ENCODE assay signal across 8 cellular contexts in genomic region chr6:44096615-44097014, GRCh38. TPM values are rescaled to one million over a fixed set of nuclear protein-coding genes. Genes with fewer than 3 reads are reported as not detected.
DNase-seq lines count a peak whose midpoint lies in the region; ATAC-seq, FAIRE-seq and TF ChIP-seq lines count a peak whose summit lies in the region.

No MANE protein-coding gene starts in this region.

- ATAC-seq in RWPE2 (ENCODE audit: low read depth), result peak; percentile 77
- peak; percentile 82 to 92 (median 88) for ATAC-seq in pancreas

- no peak overlapping the region for H3K27ac Mint-ChIP-seq in activated T-helper 2 cell treated with anti-CD3 and anti-CD28 coated beads, Interferon-gamma antibody, Interleukin-2, Interleukin-4, amounts not matched to agents 10 μg/mL and 5 μg/mL and 100 μg/mL, durations not matched to agents 14 hours and 24 hours and 36 hours

- H3K27ac ChIP-seq in KMS-11 (no peak overlapping the region), RWPE2 (ENCODE audit: poor library complexity, severe bottlenecking) (no peak overlapping the region), pancreas (no peak overlapping the region), transverse colon (no peak overlapping the region)

- peak; percentile 73 for DNase-seq in activated gamma-delta T cell treated with Interleukin-2 at 50 U/mL for 16 hours
- DNase-seq in activated gamma-delta T cell (lab: John Stamatoyannopoulos, UW), result no peak
- DNase-seq in RWPE2 (ENCODE audit: low spot score), result no peak
- peak; percentile 56 for DNase-seq in activated T-helper 2 cell treated with anti-CD3 and anti-CD28 coated beads, Interferon-gamma antibody, Interleukin-2, Interleukin-4, amounts not matched to agents 10 μg/mL and 5 μg/mL and 100 μg/mL, durations not matched to agents 14 hours and 24 hours and 36 hours (ENCODE audit: low spot score)
- peak; percentile 62 to 87 for DNase-seq in foreskin fibroblast
- peak; percentile 69 to 87 (median 78) for DNase-seq in pancreas
- peak; percentile 81 for DNase-seq in transverse colon

- no peak overlapping the region for H3K9ac ChIP-seq in KMS-11

- no peak overlapping the region for H3K4me3 Mint-ChIP-seq in activated T-helper 2 cell treated with anti-CD3 and anti-CD28 coated beads, Interferon-gamma antibody, Interleukin-2, Interleukin-4, amounts not matched to agents 10 μg/mL and 5 μg/mL and 100 μg/mL, durations not matched to agents 14 hours and 24 hours and 36 hours (ENCODE audit: low read depth)

- no peaks in the 10 kb centered on the region for H4K20me1 ChIP-seq in KMS-11 (ENCODE audit: insufficient read depth)

- no peak overlapping the region for H3K4me2 ChIP-seq in KMS-11

- H3K4me3 ChIP-seq in KMS-11 (IDR thresholded peaks at IDR 0.05; ENCODE audit: insufficient read depth, low read depth, low read length) (no peak overlapping the region), RWPE2 (ENCODE audit: severe bottlenecking) (no peak overlapping the region), foreskin fibroblast (ENCODE audit: low read depth in 1 of 2, low read length in 2 of 2) (no peak overlapping the region), pancreas (no peak overlapping the region), transverse colon (no peak overlapping the region)

- in situ Hi-C loops in transverse colon (cut with MboI; ENCODE audit: low pct_ligation_motif_present in 1 of 4, low pct_unique_long_range_greater_than_20kb in 1 of 4, low sequenced_read_pairs in 3 of 4), result loop anchor here in 3 of 4 donors (25.0 kb wide), 2 partner anchors 434 to 484 kb away; no protein-coding TSS in a partner anchor

- H3K4me1 ChIP-seq in KMS-11 (ENCODE audit: low read depth, poor library complexity, severe bottlenecking), result peaks cover 8% of the 10 kb centered on the region
- no peaks in the 10 kb centered on the region for H3K4me1 ChIP-seq in RWPE2 (ENCODE audit: insufficient read depth, poor library complexity, severe bottlenecking)
- peaks cover 0 to 10% (median 0%) of the 10 kb centered on the region in 3 donors for H3K4me1 ChIP-seq in pancreas
- peaks cover 0 to 16% (median 10%) of the 10 kb centered on the region in 4 donors for H3K4me1 ChIP-seq in transverse colon

- H2AFZ ChIP-seq in KMS-11 (ENCODE audit: low read depth), result no peak overlapping the region

- no peaks in the 10 kb centered on the region for H3K36me3 ChIP-seq in KMS-11 (ENCODE audit: insufficient read depth)
- H3K36me3 ChIP-seq in RWPE2 (ENCODE audit: low read depth), result no peaks in the 10 kb centered on the region
- H3K36me3 ChIP-seq in pancreas, result peaks cover 0 to 5% (median 0%) of the 10 kb centered on the region in 3 donors
- H3K36me3 ChIP-seq in transverse colon, result no peaks in the 10 kb centered on the region

- no peaks in the 10 kb centered on the region for H3K36me3 Mint-ChIP-seq in activated T-helper 2 cell treated with anti-CD3 and anti-CD28 coated beads, Interferon-gamma antibody, Interleukin-2, Interleukin-4, amounts not matched to agents 10 μg/mL and 5 μg/mL and 100 μg/mL, durations not matched to agents 14 hours and 24 hours and 36 hours (ENCODE audit: low read depth)

- no peak for TF ChIP-seq EP300 in transverse colon (IDR thresholded peaks at IDR 0.05; ENCODE audit: low read depth)

- H3K79me2 ChIP-seq in KMS-11 (ENCODE audit: insufficient read depth, low read depth), result no peaks in the 10 kb centered on the region

- FAIRE-seq in pancreas (lab: Jason Lieb, UNC), result no peak

- H3K27me3 Mint-ChIP-seq in activated T-helper 2 cell treated with anti-CD3 and anti-CD28 coated beads, Interferon-gamma antibody, Interleukin-2, Interleukin-4, amounts not matched to agents 10 μg/mL and 5 μg/mL and 100 μg/mL, durations not matched to agents 14 hours and 24 hours and 36 hours (ENCODE audit: low read depth), result no peaks in the 10 kb centered on the region

- H3K9me3 ChIP-seq in RWPE2 (ENCODE audit: severe bottlenecking) (no peaks in the 10 kb centered on the region), pancreas (no peaks in the 10 kb centered on the region), transverse colon (no peaks in the 10 kb centered on the region)

- H3K27me3 ChIP-seq in KMS-11 (ENCODE audit: insufficient read depth, low read depth) (no peaks in the 10 kb centered on the region), RWPE2 (ENCODE audit: insufficient read depth, poor library complexity, severe bottlenecking) (no peaks in the 10 kb centered on the region), pancreas (no peaks in the 10 kb centered on the region), transverse colon (no peaks in the 10 kb centered on the region)

- H3K4me1 Mint-ChIP-seq in activated T-helper 2 cell treated with anti-CD3 and anti-CD28 coated beads, Interferon-gamma antibody, Interleukin-2, Interleukin-4, amounts not matched to agents 10 μg/mL and 5 μg/mL and 100 μg/mL, durations not matched to agents 14 hours and 24 hours and 36 hours (ENCODE audit: low read depth), result no peaks in the 10 kb centered on the region

- H3K9me3 Mint-ChIP-seq in activated T-helper 2 cell treated with anti-CD3 and anti-CD28 coated beads, Interferon-gamma antibody, Interleukin-2, Interleukin-4, amounts not matched to agents 10 μg/mL and 5 μg/mL and 100 μg/mL, durations not matched to agents 14 hours and 24 hours and 36 hours, result no peaks in the 10 kb centered on the region

- intact Hi-C loops in activated T-helper 2 cell treated with anti-CD3 and anti-CD28 coated beads, Interferon-gamma antibody, Interleukin-2, Interleukin-4, amounts not matched to agents 10 μg/mL and 5 μg/mL and 100 μg/mL, durations not matched to agents 14 hours and 24 hours and 36 hours (cut with micrococcal nuclease), result loop anchor here (1.0 to 10.0 kb wide), 3 partner anchors 55 to 238 kb away; no protein-coding TSS in a partner anchor
- intact Hi-C loops in pancreas (cut with DNase I), result loop anchor here in 2 of 3 donors (5.0 kb wide), 1 partner anchor 56 kb away; no protein-coding TSS in a partner anchor
- intact Hi-C loops in transverse colon (cut with DNase I; ENCODE audit: low total_unique reads), result no loop called here

- TF ChIP-seq POLR2A in transverse colon (IDR thresholded peaks at IDR 0.05), result no peak

- 31 to 33% methylated on average over 3 of the region's 3 CpGs for WGBS in pancreas, 2 donors
- 23% methylated on average over 3 of the region's 3 CpGs; no CpG with 5 or more reads in 1 of the 2 donors for WGBS in transverse colon (ENCODE audit: low coverage in 1 of 2), 2 donors

- TF ChIP-seq CTCF in KMS-11 (conservative IDR thresholded peaks at IDR 0.05; ENCODE audit: low read depth, low read length), result peak; percentile 78
- peak; percentile 72 for TF ChIP-seq CTCF in RWPE2 (IDR thresholded peaks at IDR 0.05; ENCODE audit: poor library complexity, severe bottlenecking)
- peak; percentile 72 for TF ChIP-seq CTCF in foreskin fibroblast (IDR thresholded peaks at IDR 0.05; ENCODE audit: low read depth, low read length)
- TF ChIP-seq CTCF in pancreas (IDR thresholded peaks at IDR 0.05), result peak; percentile 62 to 76 (median 70)
- TF ChIP-seq CTCF in transverse colon (IDR thresholded peaks at IDR 0.05), result peak; percentile 75 to 87 (median 84)

RNA-seq across cellular contexts. Expression of gene MRPL14, which starts 30.6 kb away (rescaled TPM):
- 67.3 and 70.3 TPM in 2 replicates for total RNA-seq in activated T-helper 2 cell treated with anti-CD3 and anti-CD28 coated beads, Interferon-gamma antibody, Interleukin-2, Interleukin-4, amounts not matched to agents 10 μg/mL and 5 μg/mL and 100 μg/mL, durations not matched to agents 14 hours and 24 hours and 36 hours
- 10 to 100 TPM in 4 of 6 donors, 1 to 10 TPM in 2; 8.7 to 16.4 (median 14.1) TPM for total RNA-seq in pancreas
- polyA plus RNA-seq in pancreas, result 10 to 100 TPM; 12.5 to 30.4 TPM
- 10 to 100 TPM; 15.5 to 54.6 (median 45.9) TPM for total RNA-seq in transverse colon

RNA-seq across cellular contexts. Expression of gene TMEM63B, which starts 30.7 kb away (rescaled TPM):
- total RNA-seq in activated T-helper 2 cell treated with anti-CD3 and anti-CD28 coated beads, Interferon-gamma antibody, Interleukin-2, Interleukin-4, amounts not matched to agents 10 μg/mL and 5 μg/mL and 100 μg/mL, durations not matched to agents 14 hours and 24 hours and 36 hours, result 20.3 and 23.6 TPM in 2 replicates
- 10 to 100 TPM in 4 of 6 donors, 1 to 10 TPM in 2; 7.2 to 19.9 (median 11.4) TPM for total RNA-seq in pancreas
- 10 to 100 TPM; 12.1 to 16.9 TPM for polyA plus RNA-seq in pancreas
- total RNA-seq in transverse colon, result 100 to 1,000 TPM in 2 of 4 donors, 10 to 100 TPM in 2; 35.0 to 258 (median 89.4) TPM

Comparison
In these comparisons a context has a peak if more than half of its experiments do, and no peak if none do; other contexts are left out.
1. DNase-seq: peak in activated gamma-delta T cell treated with Interleukin-2 at 50 U/mL for 16 hours (single experiment), activated T-helper 2 cell treated with anti-CD3 and anti-CD28 coated beads, Interferon-gamma antibody, Interleukin-2, Interleukin-4, amounts not matched to agents 10 μg/mL and 5 μg/mL and 100 μg/mL, durations not matched to agents 14 hours and 24 hours and 36 hours (single experiment), foreskin fibroblast (2 of 2), pancreas (6 of 6) and transverse colon (single experiment); none in activated gamma-delta T cell (single experiment) and RWPE2 (single experiment).
2. Peak in every context shown above with its lines, with median percentiles within 50 percentile points of each other: CTCF ChIP-seq.